Comparison of ENCODE assay signal across 10 cellular contexts in genomic region chr1:46494910-46495309, GRCh38. TPM values are rescaled to one million over a fixed set of nuclear protein-coding genes. Genes with fewer than 3 reads are reported as not detected.
"Had no signal": no experiment of that assay in that cellular context is flagged by ENCODE, and none has a peak within 500 bp of the region (broad histone marks: within the 10 kb centered on the region; RNA-seq: fewer than 3 reads in every experiment).

No MANE protein-coding gene starts in this region.

- H3K9ac ChIP-seq: GM23248 had no signal

- H2AFZ ChIP-seq: GM23248 had no signal

- ATAC-seq: HepG2, K562 had no signal

- DNase-seq: GM23248, GOT3, H9, HCEC 1CT, KG1 had no signal

- H3K27ac ChIP-seq: GM23248, HL-60 had no signal

- FAIRE-seq: H54, HepG2, K562 had no signal

- H3K4me3 ChIP-seq: GM23248, K562 had no signal

RNA-seq across cellular contexts. Expression of gene DMBX1, which starts 5.3 kb away (rescaled TPM):
- total RNA-seq: GM23248, HepG2, HT1080 had no signal
- polyA plus RNA-seq: GM23248, HepG2 had no signal

RNA-seq across cellular contexts. Expression of gene KNCN, which starts 56.5 kb away (rescaled TPM):
- total RNA-seq: GM23248, H9, HepG2, HT1080, K562 had no signal
- polyA plus RNA-seq: GM23248, HepG2, K562 had no signal
